In the genomic region with DNA sequence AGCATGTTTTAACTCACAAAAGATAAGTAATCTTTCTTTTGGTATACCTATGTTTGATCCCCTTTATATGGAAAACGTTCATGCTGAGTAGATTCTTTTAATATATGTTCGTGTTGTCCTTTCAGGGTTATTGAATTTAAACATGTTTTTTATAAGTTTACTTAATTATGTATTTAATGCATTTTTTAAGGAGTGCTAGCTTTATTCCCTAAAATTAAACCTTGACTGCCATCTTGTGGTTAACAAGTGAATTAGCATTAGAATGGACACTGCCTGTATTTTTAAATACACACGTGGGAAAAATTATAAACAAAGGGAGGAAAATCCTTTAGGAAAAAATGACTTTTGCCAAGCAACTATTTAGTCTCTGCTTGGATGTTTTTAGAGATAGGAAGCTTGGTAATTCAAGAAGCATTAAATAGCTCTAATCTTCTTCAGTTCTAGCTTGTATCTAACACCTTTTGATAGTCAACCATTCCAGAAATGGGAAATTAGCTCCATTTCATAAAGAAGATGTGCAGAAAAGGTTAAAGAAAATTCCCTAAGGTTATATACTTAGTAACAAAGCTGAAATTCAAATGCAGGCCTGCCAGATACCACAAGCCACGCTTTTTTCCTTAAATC, we compare ENCODE assay signal across 10 cellular contexts. TPM values are rescaled to one million over a fixed set of nuclear protein-coding genes. Genes with fewer than 3 reads are reported as not detected.
A peak's percentile ranks its signal among the peaks of the same experiment; 100 is the strongest.
DNase-seq lines count a peak whose midpoint lies in the region; ATAC-seq and TF ChIP-seq lines count a peak whose summit lies in the region.
"Had no signal": no experiment of that assay in that cellular context is flagged by ENCODE, and none has a peak within 500 bp of the region (broad histone marks: within the 10 kb centered on the region; RNA-seq: fewer than 3 reads in every experiment).

No MANE protein-coding gene starts in this region.

- no CpG with 5 or more reads among the region's 4 CpGs for WGBS in IMR-90 (ENCODE audit: extremely low coverage in 2 of 2, insufficient read length in 1 of 2), 2 experiments
- WGBS in esophagus muscularis mucosa = 22% methylated on average over 4 of the region's 4 CpGs

- no peak overlapping the region for H4K91ac ChIP-seq in IMR-90 (ENCODE audit: insufficient read depth, low read depth, low read length)

- no peak overlapping the region for H3K4me3 Mint-ChIP-seq in CD8-positive, alpha-beta T cell

- no peak overlapping the region for H3K4me3 ChIP-seq in CD8-positive, alpha-beta T cell (ENCODE audit: low read depth, low read length)
- H3K4me3 ChIP-seq in IMR-90 (ENCODE audit: insufficient read depth, low read depth, low read length) (no peak overlapping the region), esophagus muscularis mucosa (no peak overlapping the region), parathyroid adenoma (ENCODE audit: low read depth, low read length) (no peak overlapping the region)

- TF ChIP-seq CTCF in CD8-positive, alpha-beta T cell (IDR thresholded peaks at IDR 0.05) = peak; percentile 88
- TF ChIP-seq CTCF in IMR-90 (conservative IDR thresholded peaks at IDR 0.05; ENCODE audit: low read depth, low read length) (peak; percentile 88), esophagus muscularis mucosa (IDR thresholded peaks at IDR 0.05) (peak; percentile 71 to 82 (median 78)), parathyroid adenoma (IDR thresholded peaks at IDR 0.05) (peak; percentile 68)

- H3K27ac ChIP-seq in CD8-positive, alpha-beta T cell (ENCODE audit: low read depth, low read length) = no peak overlapping the region
- H3K27ac ChIP-seq in IMR-90 (ENCODE audit: insufficient read depth, low read length) = no peak overlapping the region
- H3K27ac ChIP-seq in esophagus muscularis mucosa (replicated peaks in 1 of 4) = no peak overlapping the region
- no peak overlapping the region for H3K27ac ChIP-seq in parathyroid adenoma

- TF ChIP-seq RAD21 in IMR-90 (IDR thresholded peaks at IDR 0.05; ENCODE audit: low read length) = peak; percentile 86

- TF ChIP-seq EP300 in esophagus muscularis mucosa (IDR thresholded peaks at IDR 0.05) = no peak

- H3K36me3 ChIP-seq in CD8-positive, alpha-beta T cell (ENCODE audit: insufficient read depth, low read length) = no peaks in the 10 kb centered on the region
- H3K36me3 ChIP-seq in IMR-90 (ENCODE audit: control insufficient read depth, insufficient read depth, low read length) (no peaks in the 10 kb centered on the region), esophagus muscularis mucosa (no peaks in the 10 kb centered on the region), parathyroid adenoma (ENCODE audit: control insufficient read depth, insufficient read depth, low read length) (no peaks in the 10 kb centered on the region)

- H3K79me1 ChIP-seq in IMR-90 (ENCODE audit: low read depth in 1 of 2, low read length in 2 of 2) = no peaks in the 10 kb centered on the region

- H3K18ac ChIP-seq in IMR-90 (ENCODE audit: low read depth, low read length) = no peak overlapping the region

- H3K27me3 ChIP-seq in CD8-positive, alpha-beta T cell (ENCODE audit: insufficient read depth, low read length) = no peaks in the 10 kb centered on the region
- peaks cover 4% of the 10 kb centered on the region for H3K27me3 ChIP-seq in IMR-90 (ENCODE audit: control insufficient read depth, insufficient read depth, low read length)
- peaks cover 0 to 14% (median 0%) of the 10 kb centered on the region in 4 donors for H3K27me3 ChIP-seq in esophagus muscularis mucosa
- no peaks in the 10 kb centered on the region for H3K27me3 ChIP-seq in parathyroid adenoma (ENCODE audit: control insufficient read depth, insufficient read depth, low read length)

- no peak overlapping the region for H4K8ac ChIP-seq in IMR-90 (ENCODE audit: low read depth in 2 of 2, low read length in 2 of 2)

- H3K9ac ChIP-seq in IMR-90 (ENCODE audit: low read depth, low read length) = no peak overlapping the region
- H3K9ac ChIP-seq in parathyroid adenoma = no peak overlapping the region

- dilution Hi-C loops in IMR-90 (cut with HindIII; ENCODE audit: low sequenced_read_pairs, unreplicated experiment) = no loop called here

- TF ChIP-seq POLR2A in IMR-90 (IDR thresholded peaks at IDR 0.05; ENCODE audit: low read depth, low read length) = no peak
- TF ChIP-seq POLR2A in esophagus muscularis mucosa (IDR thresholded peaks at IDR 0.05; ENCODE audit: low read depth) = no peak

- intact Hi-C loops in CD8-positive, alpha-beta T cell (cut with DNase I, micrococcal nuclease) = loop anchor here (1.0 to 10.0 kb wide), 6 partner anchors 109 to 1406 kb away; no protein-coding TSS in a partner anchor
- intact Hi-C loops in IMR-90 (cut with micrococcal nuclease) (loop anchor here (1.0 to 10.0 kb wide), 4 partner anchors 212 to 689 kb away; no protein-coding TSS in a partner anchor), esophagus muscularis mucosa (cut with DNase I) (loop anchor here (5.0 to 10.0 kb wide), 2 partner anchors 472 to 669 kb away; a partner anchor contains a TSS)

- H3K14ac ChIP-seq in IMR-90 (replicated peaks; ENCODE audit: low read depth, low read length) = no peak overlapping the region

- peaks cover 13% of the 10 kb centered on the region for H3K4me1 ChIP-seq in CD8-positive, alpha-beta T cell (ENCODE audit: insufficient read depth, low read length)
- H3K4me1 ChIP-seq in IMR-90 (ENCODE audit: control insufficient read depth, insufficient read depth, low read length) = no peaks in the 10 kb centered on the region
- peaks cover 3 to 10% (median 5%) of the 10 kb centered on the region in 4 donors for H3K4me1 ChIP-seq in esophagus muscularis mucosa
- H3K4me1 ChIP-seq in parathyroid adenoma = no peaks in the 10 kb centered on the region

- H2BK20ac ChIP-seq in IMR-90 (ENCODE audit: low read depth, low read length) = no peak overlapping the region

- no peaks in the 10 kb centered on the region for H3K9me1 ChIP-seq in IMR-90 (ENCODE audit: insufficient read depth, low read length)

- no peak overlapping the region for H2AFZ ChIP-seq in IMR-90 (replicated peaks; ENCODE audit: low read length, poor library complexity)
- no peak overlapping the region for H2AFZ ChIP-seq in parathyroid adenoma

- no peak for ATAC-seq in CD8-positive, alpha-beta T cell
- ATAC-seq in IMR-90 (ENCODE audit: low read depth) (peak; percentile 69), GM21526 (IDR thresholded peaks at IDR 0.05; ENCODE audit: low FRiP score, unreplicated experiment) (no peak), GM21447 (IDR thresholded peaks at IDR 0.05; ENCODE audit: unreplicated experiment) (no peak), GM21825 (IDR thresholded peaks at IDR 0.05; ENCODE audit: unreplicated experiment) (no peak)

- no peak overlapping the region for H3K56ac ChIP-seq in IMR-90 (ENCODE audit: extremely low read depth, insufficient read depth, low read length)

- H2BK5ac ChIP-seq in IMR-90 (ENCODE audit: low read depth, low read length, poor library complexity, severe bottlenecking) = no peak overlapping the region

- no peak for DNase-seq in CD8-positive, alpha-beta T cell
- DNase-seq in IMR-90 = peak; percentile 59
- peak; percentile 52 for DNase-seq in RPMI7951 (ENCODE audit: low read depth)
- DNase-seq in esophagus muscularis mucosa (ENCODE audit: extremely low spot score) = no peak

- H3K27ac Mint-ChIP-seq in CD8-positive, alpha-beta T cell = no peak overlapping the region

- H4K20me1 ChIP-seq in IMR-90 (ENCODE audit: insufficient read depth, low read length) = no peaks in the 10 kb centered on the region

- no peak overlapping the region for H2BK15ac ChIP-seq in IMR-90 (ENCODE audit: low read depth, low read length)

- H3K9me3 Mint-ChIP-seq in CD8-positive, alpha-beta T cell = no peaks in the 10 kb centered on the region

- H3K4me1 Mint-ChIP-seq in CD8-positive, alpha-beta T cell (ENCODE audit: low read depth) = peaks cover 21% of the 10 kb centered on the region

- H2AK9ac ChIP-seq in IMR-90 (replicated peaks; ENCODE audit: low read depth, low read length, poor library complexity) = no peak overlapping the region

- no peaks in the 10 kb centered on the region for H3K9me3 ChIP-seq in CD8-positive, alpha-beta T cell (ENCODE audit: low read length)
- H3K9me3 ChIP-seq in IMR-90 (ENCODE audit: control insufficient read depth, insufficient read depth, low read length) = no peaks in the 10 kb centered on the region
- no peaks in the 10 kb centered on the region for H3K9me3 ChIP-seq in esophagus muscularis mucosa
- H3K9me3 ChIP-seq in parathyroid adenoma (ENCODE audit: control insufficient read depth, low read length) = no peaks in the 10 kb centered on the region

- H4K5ac ChIP-seq in IMR-90 (ENCODE audit: low read depth, low read length) = no peak overlapping the region

- H2AK5ac ChIP-seq in IMR-90 (ENCODE audit: low read depth, low read length) = no peak overlapping the region

- no TSS peak for BruUV-seq in IMR-90 (replicated peaks; lab: Mats Ljungman, UMichigan)

- CTCF ChIA-PET in CD8-positive, alpha-beta T cell (lab: Charles Lee) = interaction anchor here (0.7 to 2.2 kb wide), 20 partner anchors 8 to 805 kb away, joined by 3 to 15 read pairs (median 4); no protein-coding TSS in a partner anchor
- CTCF ChIA-PET in IMR-90 (lab: Yijun Ruan, JAX) = interaction anchor here (0.6 to 2.3 kb wide), 9 partner anchors 10 to 671 kb away, joined by 3 to 12 read pairs (median 3); no protein-coding TSS in a partner anchor

- H3K4me2 ChIP-seq in IMR-90 (ENCODE audit: low read depth, low read length) (no peak overlapping the region), parathyroid adenoma (ENCODE audit: low read length) (no peak overlapping the region)

- POLR2A ChIA-PET in CD8-positive, alpha-beta T cell (lab: Charles Lee) = interaction anchor here (1.3 kb wide), 1 partner anchor 8 kb away, joined by 3 read pairs; no protein-coding TSS in a partner anchor
- POLR2A ChIA-PET in IMR-90 (lab: Charles Lee; ENCODE audit: unreplicated experiment) = interaction anchor here (0.6 to 0.7 kb wide), 2 partner anchors 572 to 624 kb away, joined by 4 to 5 read pairs; no protein-coding TSS in a partner anchor

- no peak overlapping the region for H2BK120ac ChIP-seq in IMR-90 (ENCODE audit: low read depth, low read length)

- no peak overlapping the region for H3K23ac ChIP-seq in IMR-90 (ENCODE audit: low read depth, low read length)

- H3K27me3 Mint-ChIP-seq in CD8-positive, alpha-beta T cell (ENCODE audit: low read depth) = peaks cover 14% of the 10 kb centered on the region

- in situ Hi-C loops in IMR-90 (cut with MboI; ENCODE audit: low sequenced_read_pairs) = loop anchor here (10.0 kb wide), 1 partner anchor 472 kb away; a partner anchor contains a TSS

- H3K4ac ChIP-seq in IMR-90 (ENCODE audit: low read depth, low read length) = no peak overlapping the region

- H3K79me2 ChIP-seq in parathyroid adenoma = no peaks in the 10 kb centered on the region

- H3K36me3 Mint-ChIP-seq in CD8-positive, alpha-beta T cell = no peaks in the 10 kb centered on the region

TF ChIP-seq in IMR-90, 13 proteins besides CTCF, POLR2A, EP300 and RAD21 (continues in another document):
- TF ChIP-seq CHD1 (IDR thresholded peaks at IDR 0.05; ENCODE audit: low read depth, low read length) = no peak
- TF ChIP-seq SMC3 (IDR thresholded peaks at IDR 0.05; ENCODE audit: low read depth, low read length) = peak; percentile 88
- no peak for TF ChIP-seq MAZ (IDR thresholded peaks at IDR 0.05; ENCODE audit: borderline replicate concordance, low read depth, low read length)

RNA-seq across cellular contexts. Expression of a gene that starts 43.0 kb away (rescaled TPM):
- total RNA-seq in CD8-positive, alpha-beta T cell = not detected
- total RNA-seq in IMR-90 (2012; rRNA removed) (not detected in 2 replicates), esophagus muscularis mucosa (not detected)
- polyA plus RNA-seq in IMR-90 (2012; rRNA removed) = not detected in 2 replicates
- not detected in 2 replicates for polyA plus RNA-seq in IMR-90 (2012; cell fraction: cytosol; rRNA removed)
- not detected in 2 replicates for polyA plus RNA-seq in IMR-90 (2012; cell fraction: nucleus; rRNA removed; ENCODE audit: low replicate concordance)
- total RNA-seq in RPMI7951 (2014; rRNA removed; shearing (Covaris generic)) = not detected in 2 replicates
- total RNA-seq: temporal lobe had no signal
- polyA plus RNA-seq: esophagus had no signal

Comparison
In these comparisons a context has a peak if more than half of its experiments do, and no peak if none do; other contexts are left out.
1. DNase-seq: peak in IMR-90 (single experiment) and RPMI7951 (single experiment); none in CD8-positive, alpha-beta T cell (0 of 7) and esophagus muscularis mucosa (single experiment).
2. Peak in every context shown above with its lines, with median percentiles within 50 percentile points of each other: CTCF ChIP-seq.